Comparison of ENCODE assay signal across 10 cellular contexts in the genomic region with DNA sequence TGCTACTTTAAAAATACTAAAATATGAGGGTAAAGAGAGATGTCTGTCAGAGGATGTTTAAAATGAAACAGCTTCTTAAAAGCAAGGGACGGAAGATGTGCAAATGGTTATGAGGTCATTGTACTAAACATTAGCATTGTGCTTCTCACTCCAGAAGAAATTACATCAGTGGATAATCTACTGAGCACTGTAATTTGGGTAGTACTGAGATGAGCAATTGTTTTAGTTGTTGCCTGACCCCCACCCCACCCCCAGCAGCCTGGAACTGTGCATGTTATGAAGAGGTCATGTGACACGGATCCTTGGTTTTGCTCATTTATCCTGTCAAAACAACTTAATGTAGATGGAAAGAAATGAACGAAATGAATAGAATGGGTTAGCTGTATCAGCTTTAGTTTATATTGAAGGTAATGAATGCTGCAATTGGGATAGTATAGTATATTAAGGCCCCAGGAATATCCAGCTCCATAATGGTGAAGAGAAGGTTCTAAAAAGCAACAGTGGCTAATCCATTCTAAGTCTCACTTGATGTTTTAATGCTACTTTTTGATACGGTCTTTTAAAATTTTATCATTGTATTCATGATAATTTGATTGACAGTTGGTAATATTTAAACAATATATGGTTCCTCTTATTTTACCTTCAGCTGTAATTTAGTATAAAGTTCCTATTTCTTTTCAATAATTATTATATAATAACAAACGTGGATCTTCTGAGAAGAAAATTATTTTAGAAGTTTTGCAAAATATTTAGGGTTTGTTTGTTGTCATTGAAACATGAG. TPM values are rescaled to one million over a fixed set of nuclear protein-coding genes. Genes with fewer than 3 reads are reported as not detected.
DNase-seq lines count a peak whose midpoint lies in the region; ATAC-seq and TF ChIP-seq lines count a peak whose summit lies in the region.
"Had no signal": no experiment of that assay in that cellular context is flagged by ENCODE, and none has a peak within 500 bp of the region (broad histone marks: within the 10 kb centered on the region; RNA-seq: fewer than 3 reads in every experiment).

No MANE protein-coding gene starts in this region.

- peak; percentile 75 for DNase-seq in DMS114 treated with DMSO at 0.1 percent for 48 hours (lab: John Stamatoyannopoulos, UW; ENCODE audit: unreplicated experiment)
- peak; percentile 52 for DNase-seq in GM20000 (ENCODE audit: low spot score)
- DNase-seq in activated CD4-positive, alpha-beta memory T cell treated with anti-CD3 and anti-CD28 coated beads, Interleukin-2, amount 10 ng/mL, durations not matched to agents 7 days and 5 days, result peak; percentile 55
- no peak for DNase-seq in osteocyte (ENCODE audit: extremely low spot score, unreplicated experiment)
- DNase-seq in effector CD4-positive, alpha-beta T cell, result no peak
- DNase-seq in kidney tubule cell (ENCODE audit: low spot score), result no peak
- DNase-seq in progenitor cell of endocrine pancreas (ENCODE audit: low spot score, unreplicated experiment), result no peak
- DNase-seq: DMS79 treated with DMSO at 0.1 percent for 48 hours, testis had no signal

- H3K4me1 Mint-ChIP-seq in activated CD4-positive, alpha-beta memory T cell treated with anti-CD3 and anti-CD28 coated beads, Interleukin-2, amount 10 ng/mL, durations not matched to agents 7 days and 5 days, result peaks cover 66% of the 10 kb centered on the region
- peaks cover 56% of the 10 kb centered on the region for H3K4me1 Mint-ChIP-seq in osteocyte (ENCODE audit: unreplicated experiment)
- peaks cover 9% of the 10 kb centered on the region for H3K4me1 Mint-ChIP-seq in progenitor cell of endocrine pancreas (ENCODE audit: low read depth)

- peak overlapping the region; percentile 25 for H3K4me3 Mint-ChIP-seq in activated CD4-positive, alpha-beta memory T cell treated with anti-CD3 and anti-CD28 coated beads, Interleukin-2, amount 10 ng/mL, durations not matched to agents 7 days and 5 days
- no peak overlapping the region for H3K4me3 Mint-ChIP-seq in osteocyte (ENCODE audit: unreplicated experiment)
- H3K4me3 Mint-ChIP-seq in progenitor cell of endocrine pancreas (ENCODE audit: low read depth), result no peak overlapping the region

- peak overlapping the region; percentile 49 for H3K27ac Mint-ChIP-seq in activated CD4-positive, alpha-beta memory T cell treated with anti-CD3 and anti-CD28 coated beads, Interleukin-2, amount 10 ng/mL, durations not matched to agents 7 days and 5 days
- H3K27ac Mint-ChIP-seq in osteocyte (ENCODE audit: unreplicated experiment) (peak overlapping the region; percentile 16), progenitor cell of endocrine pancreas (no peak overlapping the region)

- TF ChIP-seq CTCF in GM20000 (IDR thresholded peaks at IDR 0.05; ENCODE audit: extremely low read depth, missing control alignments) (no peak), osteocyte (IDR thresholded peaks at IDR 0.05) (no peak), progenitor cell of endocrine pancreas (IDR thresholded peaks at IDR 0.05; ENCODE audit: unreplicated experiment) (no peak)

- peaks cover 18% of the 10 kb centered on the region for H3K36me3 Mint-ChIP-seq in activated CD4-positive, alpha-beta memory T cell treated with anti-CD3 and anti-CD28 coated beads, Interleukin-2, amount 10 ng/mL, durations not matched to agents 7 days and 5 days (ENCODE audit: low read depth)
- H3K36me3 Mint-ChIP-seq in osteocyte (ENCODE audit: unreplicated experiment), result no peaks in the 10 kb centered on the region
- H3K36me3 Mint-ChIP-seq in progenitor cell of endocrine pancreas (ENCODE audit: insufficient read depth), result peaks cover 12% of the 10 kb centered on the region

- no peak for ATAC-seq in GM21737 (IDR thresholded peaks at IDR 0.05; ENCODE audit: unreplicated experiment)

- no peaks in the 10 kb centered on the region for H3K9me3 Mint-ChIP-seq in activated CD4-positive, alpha-beta memory T cell treated with anti-CD3 and anti-CD28 coated beads, Interleukin-2, amount 10 ng/mL, durations not matched to agents 7 days and 5 days
- H3K9me3 Mint-ChIP-seq in osteocyte (ENCODE audit: unreplicated experiment) (no peaks in the 10 kb centered on the region), progenitor cell of endocrine pancreas (ENCODE audit: low read depth) (no peaks in the 10 kb centered on the region)

- CTCF ChIA-PET in activated CD4-positive, alpha-beta memory T cell treated with anti-CD3 and anti-CD28 coated beads, Interleukin-2, amount 10 ng/mL, durations not matched to agents 7 days and 5 days (lab: Charles Lee), result interaction anchor here (1.0 to 2.6 kb wide), 6 partner anchors 59 to 240 kb away, joined by 3 to 19 read pairs (median 4); a partner anchor contains a TSS

- no peaks in the 10 kb centered on the region for H3K27me3 Mint-ChIP-seq in activated CD4-positive, alpha-beta memory T cell treated with anti-CD3 and anti-CD28 coated beads, Interleukin-2, amount 10 ng/mL, durations not matched to agents 7 days and 5 days
- H3K27me3 Mint-ChIP-seq in osteocyte (ENCODE audit: unreplicated experiment) (no peaks in the 10 kb centered on the region), progenitor cell of endocrine pancreas (no peaks in the 10 kb centered on the region)

- POLR2A ChIA-PET in activated CD4-positive, alpha-beta memory T cell treated with anti-CD3 and anti-CD28 coated beads, Interleukin-2, amount 10 ng/mL, durations not matched to agents 7 days and 5 days (lab: Charles Lee), result interaction anchor here (0.6 to 3.0 kb wide), 5 partner anchors 11 to 782 kb away, joined by 3 to 24 read pairs (median 3); a partner anchor contains a TSS

RNA-seq across cellular contexts. Expression of a gene that starts 58.4 kb away (rescaled TPM):
- 100 to 1,000 TPM; 154 to 180 TPM for total RNA-seq in activated CD4-positive, alpha-beta memory T cell treated with anti-CD3 and anti-CD28 coated beads, Interleukin-2, amount 10 ng/mL, durations not matched to agents 7 days and 5 days
- total RNA-seq in osteocyte (186 and 188 TPM in 2 replicates), progenitor cell of endocrine pancreas (244 and 248 TPM in 2 replicates)

Comparison
In these comparisons a context has a peak if more than half of its experiments do, and no peak if none do; other contexts are left out.
1. DNase-seq: peak in DMS114 treated with DMSO at 0.1 percent for 48 hours (single experiment), GM20000 (single experiment) and activated CD4-positive, alpha-beta memory T cell treated with anti-CD3 and anti-CD28 coated beads, Interleukin-2, amount 10 ng/mL, durations not matched to agents 7 days and 5 days (single experiment); none in osteocyte (single experiment), effector CD4-positive, alpha-beta T cell (single experiment), kidney tubule cell (single experiment) and progenitor cell of endocrine pancreas (single experiment).